ENCODE assay signal across 17 cellular contexts in the genomic region with DNA sequence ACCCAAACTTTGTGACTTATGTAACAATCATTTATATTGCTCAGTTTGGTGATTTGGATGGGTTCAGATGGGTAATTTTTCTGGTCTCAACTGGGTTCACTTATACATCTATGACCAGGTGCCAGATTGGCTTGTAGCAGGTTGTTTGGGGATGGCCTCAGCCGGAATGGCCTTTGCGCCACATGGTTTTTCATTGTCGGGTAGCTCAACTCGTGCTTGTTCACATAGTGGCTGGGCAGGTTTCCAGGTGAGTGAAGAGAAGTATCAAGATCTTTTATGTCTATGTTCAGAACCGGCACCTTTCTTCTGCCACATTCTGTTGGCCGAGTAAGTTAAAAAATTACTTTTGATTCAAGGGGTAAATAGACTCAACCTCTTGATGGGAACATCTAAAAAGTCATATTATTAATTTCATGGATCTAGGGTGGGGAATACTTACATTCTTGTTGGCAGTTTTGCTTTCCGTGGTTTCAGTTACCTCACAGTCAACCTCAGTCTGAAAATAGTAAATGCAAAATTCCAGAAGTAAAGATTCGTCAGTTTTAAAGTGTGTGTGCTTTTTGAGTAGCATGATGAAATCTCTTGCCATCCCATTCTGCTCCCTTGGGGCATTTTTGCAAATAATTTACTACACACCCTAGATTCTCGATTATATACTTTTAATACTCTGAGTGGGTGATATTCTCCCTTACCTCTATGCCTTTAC.
DNase-seq lines count a peak whose midpoint lies in the region; ATAC-seq, FAIRE-seq and TF ChIP-seq lines count a peak whose summit lies in the region.
"Had no signal": no experiment of that assay in that cellular context is flagged by ENCODE, and none has a peak within 500 bp of the region (broad histone marks: within the 10 kb centered on the region; RNA-seq: fewer than 3 reads in every experiment).

No MANE protein-coding gene starts in this region.

- DNase-seq in M059J (ENCODE audit: low read depth) (peak; percentile 30), astrocyte (ENCODE audit: low read depth) (peak; percentile 36), glomerular visceral epithelial cell (ENCODE audit: extremely low spot score) (peak; percentile 26), skeletal muscle cell (ENCODE audit: low read depth) (peak; percentile 32), foreskin melanocyte (no peak), Ammon's horn (ENCODE audit: low spot score) (no peak)
- DNase-seq: CD4-positive, alpha-beta memory T cell; DMS79; NCI-H1048; NCI-H1436 treated with DMSO at 0.1 percent for 48 hours; NCI-H2081 treated with DMSO at 0.1 percent for 48 hours; NCI-H345; NCI-H526; OCI-M1; SJCRH30 had no signal

- no peaks in the 10 kb centered on the region for H3K27me3 Mint-ChIP-seq in astrocyte (ENCODE audit: low read depth, unreplicated experiment)

- peaks cover 35% of the 10 kb centered on the region for H3K4me1 Mint-ChIP-seq in astrocyte (ENCODE audit: low read depth, unreplicated experiment)
- H3K4me1 Mint-ChIP-seq: CD4-positive, alpha-beta memory T cell had no signal

- no peak overlapping the region for H3K4me2 ChIP-seq in astrocyte (ENCODE audit: low read length)

- no peak overlapping the region for H3K9ac ChIP-seq in astrocyte (ENCODE audit: low read length)

- H2AFZ ChIP-seq in astrocyte (ENCODE audit: low read depth, low read length), result no peak overlapping the region

- no peak for ATAC-seq in HG03139 (IDR thresholded peaks at IDR 0.05; ENCODE audit: unreplicated experiment)
- ATAC-seq: K562 had no signal

- H3K79me2 ChIP-seq in astrocyte (ENCODE audit: insufficient read depth, low read length), result no peaks in the 10 kb centered on the region

- no peaks in the 10 kb centered on the region for H3K9me3 Mint-ChIP-seq in astrocyte (ENCODE audit: unreplicated experiment)

- peak; percentile 26 for FAIRE-seq in astrocyte (lab: Jason Lieb, UNC)
- FAIRE-seq: K562 had no signal

- no peaks in the 10 kb centered on the region for H3K36me3 Mint-ChIP-seq in astrocyte (ENCODE audit: low read depth, unreplicated experiment)
- H3K36me3 Mint-ChIP-seq: CD4-positive, alpha-beta memory T cell had no signal

- no peaks in the 10 kb centered on the region for H3K9me3 ChIP-seq in astrocyte (ENCODE audit: insufficient read depth, low read depth, low read length)
- H3K9me3 ChIP-seq: SJCRH30 had no signal

- H4K20me1 ChIP-seq in astrocyte (ENCODE audit: insufficient read depth, low read length), result no peaks in the 10 kb centered on the region

- H3K27me3 ChIP-seq in astrocyte (ENCODE audit: insufficient read depth, low read length), result no peaks in the 10 kb centered on the region
- H3K27me3 ChIP-seq: SJCRH30 had no signal

- no peak overlapping the region for H3K27ac ChIP-seq in astrocyte (ENCODE audit: low read depth, low read length)
- H3K27ac ChIP-seq: SJCRH30 had no signal

- no peak for TF ChIP-seq CTCF in astrocyte (IDR thresholded peaks at IDR 0.05; ENCODE audit: insufficient read depth, low read depth, low read length)

- H3K36me3 ChIP-seq in astrocyte (ENCODE audit: insufficient read depth, low read length), result no peaks in the 10 kb centered on the region
- H3K36me3 ChIP-seq: SJCRH30 had no signal

- peaks cover 10% of the 10 kb centered on the region for H3K4me1 ChIP-seq in astrocyte (ENCODE audit: insufficient read depth, low read length)
- H3K4me1 ChIP-seq: SJCRH30 had no signal

- no peak overlapping the region for H3K4me3 Mint-ChIP-seq in astrocyte (ENCODE audit: unreplicated experiment)
- H3K4me3 Mint-ChIP-seq: CD4-positive, alpha-beta memory T cell had no signal

- H3K27ac Mint-ChIP-seq in astrocyte (ENCODE audit: unreplicated experiment), result peak overlapping the region; percentile 60
- H3K27ac Mint-ChIP-seq: CD4-positive, alpha-beta memory T cell had no signal

- no peak overlapping the region for H3K4me3 ChIP-seq in astrocyte (ENCODE audit: insufficient read depth, low read depth, low read length)
- H3K4me3 ChIP-seq in skeletal muscle cell (ENCODE audit: low read depth, low read length), result no peak overlapping the region
- H3K4me3 ChIP-seq: K562, SJCRH30 had no signal

Comparison
In these comparisons a context has a peak if more than half of its experiments do, and no peak if none do; other contexts are left out.
1. DNase-seq: peak in M059J (single experiment), astrocyte (single experiment), glomerular visceral epithelial cell (single experiment) and skeletal muscle cell (single experiment); none in foreskin melanocyte (single experiment) and Ammon's horn (single experiment).